In the genomic region with DNA sequence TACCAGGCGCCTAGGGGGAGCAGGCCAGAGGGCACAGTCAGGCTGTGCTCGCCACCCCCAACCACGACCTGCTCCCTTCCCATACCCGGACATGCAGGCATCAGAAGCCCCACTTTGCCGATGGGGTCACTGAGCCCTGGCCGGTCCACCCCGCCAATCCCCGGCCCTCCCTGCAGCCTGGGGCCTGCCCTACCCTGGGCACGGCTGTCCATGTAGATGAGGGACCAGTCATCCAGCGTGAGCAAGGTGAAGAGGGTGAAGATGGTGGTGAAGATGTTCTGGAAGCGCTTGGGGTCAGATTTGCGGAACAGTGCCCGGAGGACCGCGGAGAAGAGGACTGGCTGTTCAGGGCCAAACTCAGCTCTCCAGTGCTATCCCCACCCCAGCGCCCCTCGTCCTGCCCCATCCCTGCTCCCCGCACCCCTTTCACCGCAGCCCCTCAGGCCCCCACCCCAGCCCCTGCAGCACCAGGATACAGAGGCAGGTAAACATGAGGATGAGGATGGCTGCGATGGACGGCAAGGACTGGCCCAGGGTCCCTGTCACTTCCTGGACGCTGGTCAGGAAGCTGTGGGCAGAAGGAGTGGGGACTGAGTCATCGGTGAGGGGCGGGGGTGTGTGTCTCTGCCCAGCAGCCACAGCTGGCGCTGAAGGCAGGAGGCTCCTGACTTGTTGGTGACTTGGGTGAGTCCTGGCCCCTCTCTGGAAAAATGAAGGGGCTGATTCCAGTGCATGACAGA, we compare ENCODE assay signal across 11 cellular contexts. TPM values are rescaled to one million over a fixed set of nuclear protein-coding genes. Genes with fewer than 3 reads are reported as not detected.
A peak's percentile ranks its signal among the peaks of the same experiment; 100 is the strongest.
DNase-seq lines count a peak whose midpoint lies in the region; ATAC-seq and TF ChIP-seq lines count a peak whose summit lies in the region.
"Had no signal": no experiment of that assay in that cellular context is flagged by ENCODE, and none has a peak within 500 bp of the region (broad histone marks: within the 10 kb centered on the region; RNA-seq: fewer than 3 reads in every experiment).

No MANE protein-coding gene starts in this region.

- H3K9me3 Mint-ChIP-seq in chondrocyte (ENCODE audit: low read depth), result no peaks in the 10 kb centered on the region
- H3K9me3 Mint-ChIP-seq: nephron had no signal

- peaks cover 15% of the 10 kb centered on the region for H3K4me1 ChIP-seq in psoas muscle

- H3K27ac ChIP-seq in psoas muscle, result no peak overlapping the region
- H3K27ac ChIP-seq: suprapubic skin had no signal

- WGBS in psoas muscle, 3 donors, result 78 to 84% (median 80%) methylated on average over 23 to 25 of the region's 25 CpGs

- H3K27me3 ChIP-seq in psoas muscle (ENCODE audit: insufficient read depth in 3 of 3, low read length in 2 of 3), result no peaks in the 10 kb centered on the region

- H3K36me3 Mint-ChIP-seq in chondrocyte (ENCODE audit: low read depth), result no peaks in the 10 kb centered on the region

- ATAC-seq in psoas muscle, result peak in 2 of 4 donors; percentile 36 to 52
- no peak for ATAC-seq in GM18861 (IDR thresholded peaks at IDR 0.05; ENCODE audit: unreplicated experiment)
- no peak for ATAC-seq in HG02763 (IDR thresholded peaks at IDR 0.05; ENCODE audit: unreplicated experiment)

- TF ChIP-seq CTCF in chondrocyte (IDR thresholded peaks at IDR 0.05) (no peak), psoas muscle (IDR thresholded peaks at IDR 0.05) (no peak)

- H3K9me3 ChIP-seq in psoas muscle, result no peaks in the 10 kb centered on the region
- H3K9me3 ChIP-seq: suprapubic skin had no signal

- DNase-seq in GM04504 (ENCODE audit: low read depth) (peak; percentile 67), OCI-M1 (lab: John Stamatoyannopoulos, UW) (peak; percentile 71), chondrocyte (ENCODE audit: low spot score) (no peak), psoas muscle (peak; percentile 49 to 71), NCI-H1694 (lab: John Stamatoyannopoulos, UW) (no peak), D341Med (ENCODE audit: low spot score) (no peak)
- DNase-seq: caudate nucleus had no signal

- H3K4me3 ChIP-seq in psoas muscle, result no peak overlapping the region
- H3K4me3 ChIP-seq: suprapubic skin had no signal

- peak overlapping the region; percentile 51 for H3K27ac Mint-ChIP-seq in chondrocyte (ENCODE audit: unreplicated experiment)
- H3K27ac Mint-ChIP-seq: nephron had no signal

- H3K4me3 Mint-ChIP-seq in chondrocyte (ENCODE audit: unreplicated experiment), result no peak overlapping the region
- H3K4me3 Mint-ChIP-seq: nephron had no signal

- peaks cover 3% of the 10 kb centered on the region for H3K27me3 Mint-ChIP-seq in chondrocyte (ENCODE audit: low read depth)

- intact Hi-C loops in psoas muscle (cut with DNase I), result no loop called here

- H3K36me3 ChIP-seq in psoas muscle (ENCODE audit: insufficient read depth in 1 of 2, low read depth in 1 of 2), result no peaks in the 10 kb centered on the region
- H3K36me3 ChIP-seq: suprapubic skin had no signal

- peaks cover 37% of the 10 kb centered on the region for H3K4me1 Mint-ChIP-seq in chondrocyte (ENCODE audit: low read depth)
- H3K4me1 Mint-ChIP-seq: nephron had no signal

RNA-seq across cellular contexts. Expression of gene CATSPER1, which starts 5.5 kb away (rescaled TPM):
- total RNA-seq in chondrocyte, result 0.44 TPM in 1 of 3 replicates, not detected in the others
- total RNA-seq in psoas muscle, result not detected
- under 1 TPM in 2 of 3 donors, not detected in 1; 0.01 to 0.55 TPM for polyA plus RNA-seq in psoas muscle
- total RNA-seq: suprapubic skin had no signal

RNA-seq across cellular contexts. Expression of gene CST6, which starts 9.0 kb away (rescaled TPM):
- total RNA-seq in chondrocyte (not detected in 3 replicates), psoas muscle (under 1 TPM in 3 of 4 donors, not detected in 1; 0.40 to 0.93 (median 0.47) TPM)
- 10 to 100 TPM in 1 of 3 donors, under 1 TPM in 1, not detected in 1; 0.13 to 18.7 TPM for polyA plus RNA-seq in psoas muscle

RNA-seq across cellular contexts. Expression of gene BANF1, which starts 18.5 kb away (rescaled TPM):
- total RNA-seq in chondrocyte (178 to 243 TPM (median 187 TPM) in 3 replicates), psoas muscle (100 to 1,000 TPM; 298 to 384 (median 336) TPM)
- polyA plus RNA-seq in psoas muscle, result 100 to 1,000 TPM; 251 to 355 (median 314) TPM

RNA-seq across cellular contexts. Expression of gene EIF1AD, which starts 18.8 kb away (rescaled TPM):
- total RNA-seq in chondrocyte, result 30.6 to 36.6 TPM (median 34.0 TPM) in 3 replicates
- 10 to 100 TPM; 24.8 to 44.5 (median 31.6) TPM for total RNA-seq in psoas muscle
- 10 to 100 TPM; 29.4 to 63.1 (median 54.2) TPM for polyA plus RNA-seq in psoas muscle

RNA-seq across cellular contexts. Expression of gene GAL3ST3, which starts 28.2 kb away (rescaled TPM):
- total RNA-seq in chondrocyte (1.1 to 2.0 TPM (median 1.8 TPM) in 3 replicates), psoas muscle (under 1 TPM in 1 of 4 donors, not detected in 3; 0.36 TPM)
- polyA plus RNA-seq in psoas muscle, result under 1 TPM in 1 of 3 donors, not detected in 2; 0.03 TPM
- total RNA-seq: suprapubic skin had no signal

Comparison
In these comparisons a context has a peak if more than half of its experiments do, and no peak if none do; other contexts are left out.
1. DNase-seq: peak in GM04504 (single experiment), OCI-M1 (single experiment) and psoas muscle (2 of 2); none in chondrocyte (single experiment), NCI-H1694 (single experiment) and D341Med (single experiment).